Comparison of ENCODE assay signal across 36 cellular contexts in the genomic region with DNA sequence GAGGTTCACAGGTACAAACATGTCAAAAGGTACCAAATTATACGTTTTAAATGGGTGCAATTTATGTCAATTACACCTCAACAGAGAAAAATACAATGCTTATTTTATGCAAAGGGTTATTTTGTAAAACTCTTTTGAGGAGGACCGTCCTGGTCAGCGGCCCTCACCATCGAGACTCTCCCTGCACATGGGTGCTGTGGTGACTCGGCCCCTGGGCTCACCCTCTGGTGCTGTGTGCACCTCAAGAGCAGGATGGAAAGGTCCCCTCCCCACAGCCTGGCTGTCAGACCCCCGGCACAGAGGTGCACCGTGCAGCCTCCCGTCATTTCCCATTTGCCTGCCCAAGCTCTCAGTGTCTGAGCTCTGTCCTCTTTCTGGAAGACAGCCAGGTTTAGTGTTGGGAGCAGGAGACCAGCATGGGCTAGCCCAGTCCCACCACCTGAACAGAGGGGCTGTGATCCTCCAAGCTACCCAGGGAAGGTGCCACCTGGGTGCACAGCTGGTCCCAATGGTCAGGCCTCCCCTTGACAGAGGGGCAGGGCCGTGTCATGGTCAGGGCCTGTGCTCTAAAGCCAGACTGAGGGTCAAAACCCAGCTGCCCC. TPM values are rescaled to one million over a fixed set of nuclear protein-coding genes. Genes with fewer than 3 reads are reported as not detected.
"Had no signal": no experiment of that assay in that cellular context is flagged by ENCODE, and none has a peak within 500 bp of the region (broad histone marks: within the 10 kb centered on the region; RNA-seq: fewer than 3 reads in every experiment).

No MANE protein-coding gene starts in this region.

- H3K4me1 Mint-ChIP-seq: activated B cell treated with CpG ODN at 0.5 μM for 24 hours; activated CD4-positive, alpha-beta memory T cell treated with anti-CD3 and anti-CD28 coated beads, Interleukin-2, amount 10 ng/mL, durations not matched to agents 7 days and 5 days; activated CD8-positive, alpha-beta memory T cell treated with anti-CD3 and anti-CD28 coated beads, Interleukin-2, amount 10 ng/mL, durations not matched to agents 7 days and 5 days; activated naive CD4-positive, alpha-beta T cell treated with anti-CD3 and anti-CD28 coated beads, Interleukin-2, amount 50 U/mL, for 24 hours; activated naive CD8-positive, alpha-beta T cell treated with anti-CD3 and anti-CD28 coated beads, Interleukin-2, amount 10 ng/mL, durations not matched to agents 7 days and 5 days had no signal

- H3K4me3 ChIP-seq: body of pancreas, breast epithelium, Peyer's patch had no signal

- H3K27me3 Mint-ChIP-seq: activated CD4-positive, alpha-beta memory T cell treated with anti-CD3 and anti-CD28 coated beads, Interleukin-2, amount 10 ng/mL, durations not matched to agents 7 days and 5 days; activated CD8-positive, alpha-beta memory T cell treated with anti-CD3 and anti-CD28 coated beads, Interleukin-2, amount 10 ng/mL, durations not matched to agents 7 days and 5 days; activated naive CD8-positive, alpha-beta T cell treated with anti-CD3 and anti-CD28 coated beads, Interleukin-2, amount 10 ng/mL, durations not matched to agents 7 days and 5 days had no signal

- H3K36me3 ChIP-seq: breast epithelium, Peyer's patch had no signal

- H3K9me3 Mint-ChIP-seq: activated naive CD4-positive, alpha-beta T cell treated with anti-CD3 and anti-CD28 coated beads, Interleukin-2, amount 50 U/mL, for 24 hours had no signal

- H3K4me3 Mint-ChIP-seq: activated B cell treated with CpG ODN at 0.5 μM for 24 hours; activated CD4-positive, alpha-beta memory T cell treated with anti-CD3 and anti-CD28 coated beads, Interleukin-2, amount 10 ng/mL, durations not matched to agents 7 days and 5 days; activated CD8-positive, alpha-beta memory T cell treated with anti-CD3 and anti-CD28 coated beads, Interleukin-2, amount 10 ng/mL, durations not matched to agents 7 days and 5 days; activated naive CD4-positive, alpha-beta T cell treated with anti-CD3 and anti-CD28 coated beads, Interleukin-2, amount 50 U/mL, for 24 hours; activated naive CD8-positive, alpha-beta T cell treated with anti-CD3 and anti-CD28 coated beads, Interleukin-2, amount 10 ng/mL, durations not matched to agents 7 days and 5 days had no signal

- H3K27me3 ChIP-seq: body of pancreas, breast epithelium, Peyer's patch had no signal

- H3K4me2 ChIP-seq: KMS-11 had no signal

- H3K36me3 Mint-ChIP-seq: activated CD8-positive, alpha-beta memory T cell treated with anti-CD3 and anti-CD28 coated beads, Interleukin-2, amount 10 ng/mL, durations not matched to agents 7 days and 5 days; activated naive CD4-positive, alpha-beta T cell treated with anti-CD3 and anti-CD28 coated beads, Interleukin-2, amount 50 U/mL, for 24 hours; activated naive CD8-positive, alpha-beta T cell treated with anti-CD3 and anti-CD28 coated beads, Interleukin-2, amount 10 ng/mL, durations not matched to agents 7 days and 5 days had no signal

- H3K9ac ChIP-seq: KMS-11 had no signal

- H3K27ac ChIP-seq: breast epithelium, KMS-11, Peyer's patch, RWPE1, VCaP had no signal

- H3K9me3 ChIP-seq: body of pancreas, Peyer's patch had no signal

- ATAC-seq: activated CD8-positive, alpha-beta memory T cell treated with anti-CD3 and anti-CD28 coated beads, Interleukin-2, amount 10 ng/mL, durations not matched to agents 7 days and 5 days; body of pancreas; PC-3; Right ventricle myocardium inferior had no signal

- H3K27ac Mint-ChIP-seq: activated B cell treated with CpG ODN at 0.5 μM for 24 hours; activated CD4-positive, alpha-beta memory T cell treated with anti-CD3 and anti-CD28 coated beads, Interleukin-2, amount 10 ng/mL, durations not matched to agents 7 days and 5 days; activated CD8-positive, alpha-beta memory T cell treated with anti-CD3 and anti-CD28 coated beads, Interleukin-2, amount 10 ng/mL, durations not matched to agents 7 days and 5 days; activated naive CD4-positive, alpha-beta T cell treated with anti-CD3 and anti-CD28 coated beads, Interleukin-2, amount 50 U/mL, for 24 hours; activated naive CD8-positive, alpha-beta T cell treated with anti-CD3 and anti-CD28 coated beads, Interleukin-2, amount 10 ng/mL, durations not matched to agents 7 days and 5 days had no signal

- DNase-seq: activated B cell treated with CpG ODN at 0.5 μM for 24 hours; activated CD4-positive, alpha-beta memory T cell treated with anti-CD3 and anti-CD28 coated beads, Interleukin-2, amount 10 ng/mL, durations not matched to agents 7 days and 5 days; activated CD4-positive, alpha-beta T cell treated with anti-CD3 and anti-CD28 coated beads for 4 hours; activated CD4-positive, CD25-positive, alpha-beta regulatory T cell treated with anti-CD3 and anti-CD28 coated beads, Interleukin-2, amount 50 U/mL, for 72 hours; activated CD8-positive, alpha-beta memory T cell treated with anti-CD3 and anti-CD28 coated beads for 24 hours; activated CD8-positive, alpha-beta memory T cell treated with anti-CD3 and anti-CD28 coated beads, Interleukin-2, amount 10 ng/mL, durations not matched to agents 7 days and 5 days; activated CD8-positive, alpha-beta memory T cell treated with anti-CD3 and anti-CD28 coated beads, Interleukin-2, amount 50 U/mL, for 48 hours; activated gamma-delta T cell; activated naive CD4-positive, alpha-beta T cell treated with Interleukin-2 at 50 U/mL for 16 hours; activated T-cell treated with anti-CD3 and anti-CD28 coated beads, Interleukin-2, amount 50 U/mL, for 48 hours; amygdala; body of pancreas; MM.1S; MV-4-11; NCI-H1092; NCI-H1436 treated with DMSO at 0.1 percent for 48 hours; NCI-H1694 treated with DMSO at 0.1 percent for 48 hours; NCI-H2029; NCI-H345; NCI-H524 treated with DMSO at 0.1 percent for 48 hours; NCI-H748 treated with DMSO at 0.1 percent for 48 hours; NK-92 treated with Interleukin-12 subunit alpha and Interleukin-12 subunit beta, amount 100 ng/mL, for 24 hours; PC-3; SW 1271; T-helper 1 cell; T-helper 2 cell; T-helper 9 cell had no signal

- H3K4me1 ChIP-seq: breast epithelium, Peyer's patch had no signal

RNA-seq across cellular contexts. Expression of gene PRODH, which starts 41.8 kb away (rescaled TPM):
- total RNA-seq: activated B cell treated with CpG ODN at 0.5 μM for 24 hours, LHCN-M2 had no signal
